Comparison of ENCODE assay signal across 1 cellular context in the genomic region with DNA sequence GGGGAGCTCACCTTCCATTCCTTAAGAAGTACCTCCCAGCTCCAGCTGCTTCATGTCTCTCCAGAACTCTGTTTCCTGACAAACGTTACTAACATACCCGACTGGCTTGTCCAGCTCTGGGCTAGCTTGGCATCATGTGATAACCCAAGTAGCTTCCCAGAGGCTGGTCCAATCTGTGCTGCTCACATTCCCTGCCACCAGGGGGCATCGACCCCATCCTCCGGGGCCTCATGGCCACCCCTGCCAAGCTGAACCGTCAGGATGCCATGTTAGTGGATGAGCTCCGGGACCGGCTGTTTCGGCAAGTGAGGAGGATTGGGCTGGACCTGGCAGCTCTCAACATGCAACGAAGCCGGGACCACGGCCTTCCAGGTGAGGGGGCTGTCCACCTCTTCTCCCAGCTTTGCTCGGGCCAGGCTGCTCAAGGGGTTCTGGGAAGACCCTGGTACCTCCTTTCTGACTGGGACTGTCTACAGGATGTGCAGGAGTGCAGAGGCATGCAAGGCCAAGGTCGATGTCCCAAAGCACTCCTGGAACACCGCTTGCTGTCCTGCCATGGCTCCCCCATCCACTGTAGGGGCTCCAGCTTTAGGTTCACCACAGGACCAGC.
TF ChIP-seq lines count a peak whose summit lies in the region.

No MANE protein-coding gene starts in this region.

TF ChIP-seq in GM12878, 131 proteins besides CTCF, POLR2A, EP300 and RAD21:
- TF ChIP-seq YY1 (IDR thresholded peaks at IDR 0.05; ENCODE audit: low read depth, low read length) (peak; percentile 76; the same call in 1 of the 2 replicates), SMC3 (IDR thresholded peaks at IDR 0.05; ENCODE audit: borderline replicate concordance, low read length) (peak; percentile 66), LARP7 (IDR thresholded peaks at IDR 0.05) (0 out of 2 replicates have a peak, but pooled peaks have one; percentile 28)
- TF ChIP-seq, protein P1, sequence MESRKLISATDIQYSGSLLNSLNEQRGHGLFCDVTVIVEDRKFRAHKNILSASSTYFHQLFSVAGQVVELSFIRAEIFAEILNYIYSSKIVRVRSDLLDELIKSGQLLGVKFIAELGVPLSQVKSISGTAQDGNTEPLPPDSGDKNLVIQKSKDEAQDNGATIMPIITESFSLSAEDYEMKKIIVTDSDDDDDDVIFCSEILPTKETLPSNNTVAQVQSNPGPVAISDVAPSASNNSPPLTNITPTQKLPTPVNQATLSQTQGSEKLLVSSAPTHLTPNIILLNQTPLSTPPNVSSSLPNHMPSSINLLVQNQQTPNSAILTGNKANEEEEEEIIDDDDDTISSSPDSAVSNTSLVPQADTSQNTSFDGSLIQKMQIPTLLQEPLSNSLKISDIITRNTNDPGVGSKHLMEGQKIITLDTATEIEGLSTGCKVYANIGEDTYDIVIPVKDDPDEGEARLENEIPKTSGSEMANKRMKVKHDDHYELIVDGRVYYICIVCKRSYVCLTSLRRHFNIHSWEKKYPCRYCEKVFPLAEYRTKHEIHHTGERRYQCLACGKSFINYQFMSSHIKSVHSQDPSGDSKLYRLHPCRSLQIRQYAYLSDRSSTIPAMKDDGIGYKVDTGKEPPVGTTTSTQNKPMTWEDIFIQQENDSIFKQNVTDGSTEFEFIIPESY (IDR thresholded peaks at IDR 0.05) = no peak
TF ChIP-seq in GM12878: peak in this region for 3.
